8 cellular contexts compared by ENCODE assay signal in the genomic region with DNA sequence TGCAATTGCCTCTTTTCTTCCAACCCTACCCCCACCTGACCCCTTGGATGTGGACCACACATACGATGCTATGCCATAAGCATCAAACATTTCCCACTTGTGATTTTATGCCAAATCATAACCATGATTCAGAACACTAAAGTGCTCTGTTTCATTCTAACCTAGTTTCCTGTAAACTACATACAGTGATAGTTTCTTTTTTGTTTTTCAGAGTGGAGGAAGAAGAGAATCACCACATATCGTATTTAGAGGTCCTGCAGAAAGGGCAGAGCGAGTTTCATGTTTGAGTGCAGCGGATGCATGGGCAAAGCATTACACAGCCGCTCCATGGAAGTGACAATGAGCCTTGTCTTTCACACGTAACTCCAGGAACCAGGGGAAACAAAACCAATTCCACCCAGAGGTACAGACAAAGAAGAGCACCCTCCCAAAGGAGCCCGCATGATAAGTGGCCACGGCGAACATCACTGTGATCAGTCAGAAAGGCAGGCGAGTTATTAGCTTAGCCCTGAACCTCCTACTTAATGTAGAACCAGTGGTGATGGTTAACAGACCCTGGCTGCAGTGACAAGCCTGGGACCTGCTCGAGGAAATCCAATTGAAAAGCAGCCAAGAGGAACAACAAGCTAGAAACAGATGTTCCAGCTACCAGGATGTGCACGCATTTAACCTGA.
DNase-seq lines count a peak whose midpoint lies in the region; ATAC-seq and TF ChIP-seq lines count a peak whose summit lies in the region.

No MANE protein-coding gene starts in this region.

- H3K4me1 ChIP-seq in vagina: no peaks in the 10 kb centered on the region

- no peak overlapping the region for H3K4me3 ChIP-seq in vagina

- H3K9me3 ChIP-seq in vagina: no peaks in the 10 kb centered on the region

- TF ChIP-seq POLR2A in vagina (IDR thresholded peaks at IDR 0.05): no peak

- intact Hi-C loops in vagina (cut with DNase I): no loop called here

- no peaks in the 10 kb centered on the region for H3K36me3 ChIP-seq in vagina

- H3K9me3 Mint-ChIP-seq in HFFc6: no peaks in the 10 kb centered on the region
- no peaks in the 10 kb centered on the region for H3K9me3 Mint-ChIP-seq in natural killer cell treated with Interleukin-12 subunit alpha and Interleukin-12 subunit beta and Interleukin-15 and Interleukin-18, amount 100 ng/mL, for 72 hours

- peak overlapping the region; percentile 53 for H3K4me3 Mint-ChIP-seq in HFFc6
- H3K4me3 Mint-ChIP-seq in natural killer cell treated with Interleukin-12 subunit alpha and Interleukin-12 subunit beta and Interleukin-15 and Interleukin-18, amount 100 ng/mL, for 72 hours: peak overlapping the region; percentile 81

- TF ChIP-seq CTCF in HFFc6 (IDR thresholded peaks at IDR 0.05): no peak
- TF ChIP-seq CTCF in vagina (IDR thresholded peaks at IDR 0.05): no peak

- no peaks in the 10 kb centered on the region for H3K27me3 Mint-ChIP-seq in HFFc6 (ENCODE audit: insufficient read depth)
- peaks cover 0 to 13% of the 10 kb centered on the region in 2 donors for H3K27me3 Mint-ChIP-seq in natural killer cell treated with Interleukin-12 subunit alpha and Interleukin-12 subunit beta and Interleukin-15 and Interleukin-18, amount 100 ng/mL, for 72 hours

- H3K27ac Mint-ChIP-seq in HFFc6: no peak overlapping the region; the same call in 1 of the 2 replicates
- peak overlapping the region; percentile 85 to 88 for H3K27ac Mint-ChIP-seq in natural killer cell treated with Interleukin-12 subunit alpha and Interleukin-12 subunit beta and Interleukin-15 and Interleukin-18, amount 100 ng/mL, for 72 hours

- ATAC-seq in natural killer cell treated with Interleukin-12 subunit alpha and Interleukin-12 subunit beta and Interleukin-15 and Interleukin-18, amount 100 ng/mL, for 72 hours: peak; percentile 84

- peaks cover 36% of the 10 kb centered on the region for H3K4me1 Mint-ChIP-seq in HFFc6 (ENCODE audit: low read depth)
- peaks cover 22 to 40% of the 10 kb centered on the region in 2 donors for H3K4me1 Mint-ChIP-seq in natural killer cell treated with Interleukin-12 subunit alpha and Interleukin-12 subunit beta and Interleukin-15 and Interleukin-18, amount 100 ng/mL, for 72 hours (ENCODE audit: low read depth in 2 of 2)

- peak; percentile 5 for DNase-seq in NCI-H2029 (lab: John Stamatoyannopoulos, UW)
- DNase-seq in NCI-H2029 treated with DMSO at 0.1 percent for 48 hours (lab: John Stamatoyannopoulos, UW): no peak
- DNase-seq in HFFc6: no peak
- peak; percentile 41 for DNase-seq in NCI-H82 treated with DMSO at 0.1 percent for 48 hours (lab: John Stamatoyannopoulos, UW; ENCODE audit: unreplicated experiment)
- no peak for DNase-seq in natural killer cell treated with Interleukin-12 subunit alpha and Interleukin-12 subunit beta and Interleukin-15 and Interleukin-18, amount 100 ng/mL, for 72 hours (ENCODE audit: low spot score)
- no peak for DNase-seq in LoVo (ENCODE audit: low spot score)
- no peak for DNase-seq in vagina (ENCODE audit: extremely low spot score in 2 of 2)
- no peak for DNase-seq in occipital lobe (lab: John Stamatoyannopoulos, UW)

- H3K36me3 Mint-ChIP-seq in HFFc6 (ENCODE audit: low read depth): no peaks in the 10 kb centered on the region
- no peaks in the 10 kb centered on the region for H3K36me3 Mint-ChIP-seq in natural killer cell treated with Interleukin-12 subunit alpha and Interleukin-12 subunit beta and Interleukin-15 and Interleukin-18, amount 100 ng/mL, for 72 hours

- H3K27me3 ChIP-seq in vagina: no peaks in the 10 kb centered on the region

- H3K27ac ChIP-seq in vagina: no peak overlapping the region

Comparison
In these comparisons a context has a peak if more than half of its experiments do, and no peak if none do; other contexts are left out.
1. DNase-seq: peak in NCI-H2029 (single experiment) and NCI-H82 treated with DMSO at 0.1 percent for 48 hours (single experiment); none in NCI-H2029 treated with DMSO at 0.1 percent for 48 hours (single experiment), HFFc6 (single experiment), natural killer cell treated with Interleukin-12 subunit alpha and Interleukin-12 subunit beta and Interleukin-15 and Interleukin-18, amount 100 ng/mL, for 72 hours (single experiment), LoVo (single experiment), vagina (0 of 2) and occipital lobe (single experiment).